Comparison of ENCODE assay signal across 14 cellular contexts in genomic region chr2:120289221-120289906, GRCh38. TPM values are rescaled to one million over a fixed set of nuclear protein-coding genes. Genes with fewer than 3 reads are reported as not detected.
DNase-seq lines count a peak whose midpoint lies in the region; ATAC-seq, FAIRE-seq and TF ChIP-seq lines count a peak whose summit lies in the region.
"Had no signal": no experiment of that assay in that cellular context is flagged by ENCODE, and none has a peak within 500 bp of the region (broad histone marks: within the 10 kb centered on the region; RNA-seq: fewer than 3 reads in every experiment).

No MANE protein-coding gene starts in this region.

- no peaks in the 10 kb centered on the region for H3K27me3 Mint-ChIP-seq in astrocyte (ENCODE audit: low read depth, unreplicated experiment)

- peak overlapping the region; percentile 18 for H3K4me3 Mint-ChIP-seq in astrocyte (ENCODE audit: unreplicated experiment)
- H3K4me3 Mint-ChIP-seq: activated naive CD4-positive, alpha-beta T cell treated with anti-CD3 and anti-CD28 coated beads for 36 hours; CD14-positive monocyte had no signal

- TF ChIP-seq CTCF in GM12874 (IDR thresholded peaks at IDR 0.05; ENCODE audit: insufficient read depth, low read depth, low read length) (0 out of 2 replicates have a peak, but pooled peaks have one; percentile 2), astrocyte (IDR thresholded peaks at IDR 0.05; ENCODE audit: insufficient read depth, low read depth, low read length) (peak; percentile 32), keratinocyte (optimal IDR thresholded peaks at IDR 0.05 in 1 of 3, IDR thresholded peaks at IDR 0.05 in 1 of 3, conservative IDR thresholded peaks at IDR 0.05 in 1 of 3; ENCODE audit: extremely low read depth in 1 of 3, insufficient read depth in 2 of 3, low read length in 3 of 3) (no peak), left ventricle myocardium inferior (IDR thresholded peaks at IDR 0.05; ENCODE audit: borderline replicate concordance) (no peak), tibial nerve (IDR thresholded peaks at IDR 0.05) (no peak)

- H3K27me3 ChIP-seq in astrocyte (ENCODE audit: insufficient read depth, low read length) (no peaks in the 10 kb centered on the region), keratinocyte (ENCODE audit: control insufficient read depth, extremely low read depth, insufficient read depth, low read length) (no peaks in the 10 kb centered on the region), left ventricle myocardium inferior (ENCODE audit: low read depth) (no peaks in the 10 kb centered on the region), tibial nerve (no peaks in the 10 kb centered on the region)
- H3K27me3 ChIP-seq: vagina had no signal

- H3K36me3 ChIP-seq in astrocyte (ENCODE audit: insufficient read depth, low read length) (peaks cover 13% of the 10 kb centered on the region), keratinocyte (ENCODE audit: control insufficient read depth in 2 of 2, extremely low read depth in 1 of 2, insufficient read depth in 2 of 2, low read length in 2 of 2) (peaks cover 10 to 11% of the 10 kb centered on the region in 2 experiments), left ventricle myocardium inferior (peaks cover 30% of the 10 kb centered on the region), tibial nerve (peaks cover 0 to 86% (median 17%) of the 10 kb centered on the region in 3 donors)

- no peak for ATAC-seq in HG03139 (IDR thresholded peaks at IDR 0.05; ENCODE audit: unreplicated experiment)
- ATAC-seq: mucosa of descending colon had no signal

- H3K9ac ChIP-seq in astrocyte (ENCODE audit: low read length): no peak overlapping the region
- H3K9ac ChIP-seq in keratinocyte (ENCODE audit: control insufficient read depth, extremely low read depth, insufficient read depth, low read length): no peak overlapping the region

- H3K4me1 ChIP-seq in astrocyte (ENCODE audit: insufficient read depth, low read length) (peaks cover 31% of the 10 kb centered on the region), keratinocyte (ENCODE audit: control insufficient read depth, extremely low read depth, insufficient read depth, low read length) (peaks cover 37% of the 10 kb centered on the region), left ventricle myocardium inferior (peaks cover 50% of the 10 kb centered on the region), tibial nerve (no peaks in the 10 kb centered on the region)

- H3K79me2 ChIP-seq in astrocyte (ENCODE audit: insufficient read depth, low read length) (no peaks in the 10 kb centered on the region), keratinocyte (ENCODE audit: control insufficient read depth, insufficient read depth, low read length) (no peaks in the 10 kb centered on the region)

- H3K9me3 Mint-ChIP-seq in astrocyte (ENCODE audit: unreplicated experiment): no peaks in the 10 kb centered on the region
- H3K9me3 Mint-ChIP-seq: activated naive CD4-positive, alpha-beta T cell treated with anti-CD3 and anti-CD28 coated beads for 36 hours; CD14-positive monocyte had no signal

- FAIRE-seq in astrocyte (lab: Jason Lieb, UNC) (no peak), keratinocyte (lab: Jason Lieb, UNC) (peak; percentile 29)

- intact Hi-C loops in left ventricle myocardium inferior (cut with micrococcal nuclease): no loop called here

- H3K4me2 ChIP-seq in astrocyte (ENCODE audit: low read length) (no peak overlapping the region), keratinocyte (ENCODE audit: control insufficient read depth, extremely low read depth, insufficient read depth, low read depth, low read length) (no peak overlapping the region)

- in situ Hi-C loops in ACHN (cut with HindIII; ENCODE audit: low pct_ligation_motif_present, low pct_unique_long_range_greater_than_20kb, low sequenced_read_pairs): no loop called here

- H2AFZ ChIP-seq in astrocyte (ENCODE audit: low read depth, low read length): no peak overlapping the region
- no peak overlapping the region for H2AFZ ChIP-seq in keratinocyte (ENCODE audit: control insufficient read depth, low read length)

- dilution Hi-C loops in keratinocyte (cut with MboI; ENCODE audit: extremely low pct_ligation_motif_present, low sequenced_read_pairs): no loop called here

- no peaks in the 10 kb centered on the region for H3K9me1 ChIP-seq in keratinocyte (ENCODE audit: control insufficient read depth, extremely low read depth, insufficient read depth, low read length)

- TF ChIP-seq EP300 in tibial nerve (IDR thresholded peaks at IDR 0.05): no peak

- H3K27ac ChIP-seq in astrocyte (ENCODE audit: low read depth, low read length) (no peak overlapping the region), keratinocyte (ENCODE audit: control insufficient read depth, insufficient read depth, low read length) (no peak overlapping the region), left ventricle myocardium inferior (replicated peaks) (no peak overlapping the region), tibial nerve (no peak overlapping the region)
- H3K27ac ChIP-seq: vagina had no signal

- 92% methylated on average over 14 of the region's 14 CpGs for WGBS in tibial nerve, 2 donors

- peaks cover 35% of the 10 kb centered on the region for H3K4me1 Mint-ChIP-seq in astrocyte (ENCODE audit: low read depth, unreplicated experiment)

- H3K9me3 ChIP-seq in astrocyte (ENCODE audit: insufficient read depth, low read depth, low read length) (no peaks in the 10 kb centered on the region), keratinocyte (ENCODE audit: control insufficient read depth, low read depth, low read length) (no peaks in the 10 kb centered on the region), left ventricle myocardium inferior (replicated peaks) (no peaks in the 10 kb centered on the region), tibial nerve (no peaks in the 10 kb centered on the region)
- H3K9me3 ChIP-seq: mucosa of descending colon, vagina had no signal

- peak overlapping the region; percentile 19 for H3K27ac Mint-ChIP-seq in astrocyte (ENCODE audit: unreplicated experiment)
- H3K27ac Mint-ChIP-seq: activated naive CD4-positive, alpha-beta T cell treated with anti-CD3 and anti-CD28 coated beads for 36 hours had no signal

- TF ChIP-seq POLR2A in tibial nerve (IDR thresholded peaks at IDR 0.05): no peak

- peaks cover 14% of the 10 kb centered on the region for H4K20me1 ChIP-seq in astrocyte (ENCODE audit: insufficient read depth, low read length)
- H4K20me1 ChIP-seq in keratinocyte (ENCODE audit: control insufficient read depth, extremely low read depth, insufficient read depth, low read length): no peaks in the 10 kb centered on the region

- peak; percentile 37 for DNase-seq in ACHN
- no peak for DNase-seq in astrocyte (ENCODE audit: low read depth)
- no peak for DNase-seq in keratinocyte (ENCODE audit: low read depth, low spot score)
- DNase-seq in left ventricle myocardium inferior: no peak
- DNase-seq in tibial nerve (ENCODE audit: low spot score in 2 of 2): no peak
- no peak for DNase-seq in activated CD4-positive, alpha-beta T cell treated with anti-CD3 and anti-CD28 coated beads, Interleukin-2, amount 50 U/mL, for 1 hour
- DNase-seq: activated naive CD4-positive, alpha-beta T cell treated with anti-CD3 and anti-CD28 coated beads for 36 hours; GF-D8; mucosa of descending colon; stimulated activated CD8-positive, alpha-beta memory T cell treated with anti-CD3 and anti-CD28 coated beads, Interleukin-4, amount 100 ng/mL, for 48 hours had no signal

- H3K36me3 Mint-ChIP-seq in astrocyte (ENCODE audit: low read depth, unreplicated experiment): peaks cover 11% of the 10 kb centered on the region

- H3K4me3 ChIP-seq in astrocyte (ENCODE audit: insufficient read depth, low read depth, low read length) (no peak overlapping the region), keratinocyte (ENCODE audit: control insufficient read depth in 2 of 3, extremely low read depth in 1 of 3, insufficient read depth in 2 of 3, low read depth in 1 of 3, low read length in 3 of 3) (no peak overlapping the region), left ventricle myocardium inferior (no peak overlapping the region), tibial nerve (no peak overlapping the region)
- H3K4me3 ChIP-seq: mucosa of descending colon, vagina had no signal

RNA-seq across cellular contexts. Expression of gene RALB, which starts 36.7 kb away (rescaled TPM):
- total RNA-seq in astrocyte (44.5 and 49.4 TPM in 2 replicates), left ventricle myocardium inferior (45.8 TPM), tibial nerve (10 to 100 TPM; 35.1 to 40.4 (median 39.8) TPM)
- 52.8 to 80.8 TPM (median 60.6 TPM) in 3 replicates for polyA plus RNA-seq in keratinocyte
- polyA plus RNA-seq in keratinocyte (2011; ENCODE audit: low read depth): 54.8 TPM
- 63.8 and 90.6 TPM in 2 replicates for polyA plus RNA-seq in keratinocyte (2011; cell fraction: cytosol; rRNA removed)
- 26.9 and 35.5 TPM in 2 replicates for polyA plus RNA-seq in keratinocyte (2011; cell fraction: nucleus; rRNA removed)
- 43.6 and 58.8 TPM in 2 replicates for polyA plus RNA-seq in keratinocyte (2012; ENCODE audit: low replicate concordance)
- polyA minus RNA-seq in keratinocyte: 8.1 to 32.2 TPM (median 25.4 TPM) in 3 replicates
- 33.6 TPM for polyA minus RNA-seq in keratinocyte (2011; cell fraction: cytosol; rRNA and poly(A)+ RNA removed)
- 9.0 and 11.5 TPM in 2 replicates for polyA minus RNA-seq in keratinocyte (2011; cell fraction: nucleus; rRNA and poly(A)+ RNA removed)

RNA-seq across cellular contexts. Expression of gene INHBB, which starts 56.6 kb away (rescaled TPM):
- total RNA-seq in astrocyte (7.1 and 19.8 TPM in 2 replicates), left ventricle myocardium inferior (3.2 TPM), tibial nerve (10 to 100 TPM; 21.9 to 26.5 (median 24.3) TPM)
- polyA plus RNA-seq in keratinocyte: 0.01 to 0.02 TPM in 2 of 3 replicates, not detected in the other
- polyA plus RNA-seq in keratinocyte (2011; ENCODE audit: low read depth): 0.14 TPM
- polyA plus RNA-seq in keratinocyte (2011; cell fraction: cytosol; rRNA removed): not detected in 2 replicates
- polyA plus RNA-seq in keratinocyte (2011; cell fraction: nucleus; rRNA removed): 0.11 TPM in 1 of 2 replicates, not detected in the other
- 0.32 TPM in 1 of 2 replicates, not detected in the other for polyA plus RNA-seq in keratinocyte (2012; ENCODE audit: low replicate concordance)
- polyA minus RNA-seq in keratinocyte: not detected in 3 replicates
- not detected for polyA minus RNA-seq in keratinocyte (2011; cell fraction: cytosol; rRNA and poly(A)+ RNA removed)
- not detected in 2 replicates for polyA minus RNA-seq in keratinocyte (2011; cell fraction: nucleus; rRNA and poly(A)+ RNA removed)
- total RNA-seq: activated naive CD4-positive, alpha-beta T cell treated with anti-CD3 and anti-CD28 coated beads for 36 hours had no signal
- polyA plus RNA-seq: CD14-positive monocyte had no signal

Comparison
In these comparisons a context has a peak if more than half of its experiments do, and no peak if none do; other contexts are left out.
1. CTCF ChIP-seq: peak in GM12874 (single experiment) and astrocyte (single experiment); none in keratinocyte (0 of 3), left ventricle myocardium inferior (single experiment) and tibial nerve (0 of 5).